1 cellular context compared by ENCODE assay signal in genomic region chr17:48258317-48258716, GRCh38.
A peak's percentile ranks its signal among the peaks of the same experiment; 100 is the strongest.
TF ChIP-seq lines count a peak whose summit lies in the region.

No MANE protein-coding gene starts in this region.

TF ChIP-seq in K562, 482 proteins besides CTCF, POLR2A, EP300 and RAD21 (continued from another document and continues in another):
- TF ChIP-seq MYNN (IDR thresholded peaks at IDR 0.05) (no peak), MYNN (CRISPR knock-in tag; IDR thresholded peaks at IDR 0.05) (no peak), ELK3 (CRISPR knock-in tag; IDR thresholded peaks at IDR 0.05) (no peak), ZKSCAN1 (IDR thresholded peaks at IDR 0.05; ENCODE audit: low read depth, low read length) (no peak), ZNF766 (CRISPR knock-in tag; conservative IDR thresholded peaks at IDR 0.05) (peak; percentile 55; the same call in 1 of the 2 replicates), E2F6 (IDR thresholded peaks at IDR 0.05; ENCODE audit: borderline replicate concordance in 1 of 2, extremely low read depth in 1 of 2, insufficient read depth in 1 of 2, insufficient read length in 1 of 2, low read depth in 1 of 2, low read length in 1 of 2, poor library complexity in 1 of 2, severe bottlenecking in 1 of 2) (no peak), MNT (conservative IDR thresholded peaks at IDR 0.05) (0 out of 4 replicates have a peak, but pooled peaks of 1 of the 2 experiments have one; percentile 14), NBN (IDR thresholded peaks at IDR 0.05; ENCODE audit: low read depth) (0 out of 2 replicates have a peak, but pooled peaks have one; percentile 23), PYGO2 (tag; IDR thresholded peaks at IDR 0.05) (no peak), ZNF41 (CRISPR knock-in tag; conservative IDR thresholded peaks at IDR 0.05) (no peak), ZNF316 (IDR thresholded peaks at IDR 0.05) (peak; percentile 94), ZBTB34 (CRISPR knock-in tag; IDR thresholded peaks at IDR 0.05) (no peak), MGA (IDR thresholded peaks at IDR 0.05) (no peak), USF2 (CRISPR knock-in tag; IDR thresholded peaks at IDR 0.05) (no peak), ZBTB2 (IDR thresholded peaks at IDR 0.05) (no peak), FOXM1 (IDR thresholded peaks at IDR 0.05; ENCODE audit: low read depth) (peak; percentile 32; the same call in 1 of the 2 replicates), FOXM1 (CRISPR knock-in tag; IDR thresholded peaks at IDR 0.05; ENCODE audit: low read depth) (no peak), BACH1 (tag; IDR thresholded peaks at IDR 0.05) (peak; percentile 89), ESRRB (CRISPR knock-in tag; IDR thresholded peaks at IDR 0.05; ENCODE audit: borderline replicate concordance) (no peak), ARID3A (IDR thresholded peaks at IDR 0.05; ENCODE audit: borderline replicate concordance, low read depth, low read length) (no peak), C11orf30 (IDR thresholded peaks at IDR 0.05; ENCODE audit: low read depth) (peak; percentile 91)
